ENCODE assay signal across 7 cellular contexts in the genomic region with DNA sequence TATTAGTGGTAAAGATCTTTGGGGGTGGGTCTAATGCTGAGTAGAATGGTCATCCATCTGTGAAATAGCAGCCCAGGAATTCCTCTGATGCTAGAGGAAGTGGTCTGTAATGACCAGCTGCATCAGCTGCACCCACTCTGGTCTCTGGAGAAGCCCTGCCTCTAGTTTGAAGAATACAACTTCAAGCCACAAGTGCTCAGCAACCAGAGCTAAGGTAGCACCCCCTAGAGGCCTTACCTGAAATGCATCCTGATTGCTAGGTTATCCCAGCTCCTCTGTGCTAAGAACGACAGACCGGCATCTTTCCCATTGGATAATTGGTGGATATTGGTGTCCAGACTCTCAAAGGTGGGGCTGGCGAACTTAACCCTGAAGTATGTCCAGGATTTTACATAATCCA. TPM values are rescaled to one million over a fixed set of nuclear protein-coding genes. Genes with fewer than 3 reads are reported as not detected.
DNase-seq lines count a peak whose midpoint lies in the region; ATAC-seq and TF ChIP-seq lines count a peak whose summit lies in the region.

No MANE protein-coding gene starts in this region.

- H3K4me1 ChIP-seq in CD8-positive, alpha-beta T cell (ENCODE audit: insufficient read depth, low read length) = no peaks in the 10 kb centered on the region

- no peak overlapping the region for H3K4me3 ChIP-seq in astrocyte of the cerebellum (ENCODE audit: low read depth, low read length)
- no peak overlapping the region for H3K4me3 ChIP-seq in CD8-positive, alpha-beta T cell (ENCODE audit: low read depth, low read length)

- ATAC-seq in CD8-positive, alpha-beta T cell = no peak
- ATAC-seq in HG02623 (IDR thresholded peaks at IDR 0.05; ENCODE audit: unreplicated experiment) = no peak

- peaks cover 13% of the 10 kb centered on the region for H3K27me3 Mint-ChIP-seq in CD8-positive, alpha-beta T cell (ENCODE audit: low read depth)

- in situ Hi-C loops in astrocyte of the cerebellum (cut with HindIII; ENCODE audit: low sequenced_read_pairs) = no loop called here

- intact Hi-C loops in CD8-positive, alpha-beta T cell (cut with DNase I, micrococcal nuclease) = no loop called here

- no peaks in the 10 kb centered on the region for H3K4me1 Mint-ChIP-seq in CD8-positive, alpha-beta T cell (ENCODE audit: low read depth)

- POLR2A ChIA-PET in CD8-positive, alpha-beta T cell (lab: Charles Lee) = no interaction called here

- no peak overlapping the region for H3K27ac ChIP-seq in CD8-positive, alpha-beta T cell (ENCODE audit: low read depth, low read length)

- H3K36me3 Mint-ChIP-seq in CD8-positive, alpha-beta T cell = no peaks in the 10 kb centered on the region

- H3K4me3 Mint-ChIP-seq in CD8-positive, alpha-beta T cell = no peak overlapping the region

- no peaks in the 10 kb centered on the region for H3K9me3 ChIP-seq in CD8-positive, alpha-beta T cell (ENCODE audit: low read length)

- H3K9me3 Mint-ChIP-seq in CD8-positive, alpha-beta T cell = peaks cover 3% of the 10 kb centered on the region

- CTCF ChIA-PET in CD8-positive, alpha-beta T cell (lab: Charles Lee) = interaction anchor here (0.6 kb wide), 1 partner anchor 19 kb away, joined by 3 read pairs; no protein-coding TSS in a partner anchor

- peak; percentile 9 for DNase-seq in EL
- peak; percentile 20 for DNase-seq in HuH-7 (ENCODE audit: low spot score)
- DNase-seq in astrocyte of the cerebellum (ENCODE audit: low read depth) = no peak
- DNase-seq in myocyte (ENCODE audit: low read depth) = peak; percentile 5
- DNase-seq in CD8-positive, alpha-beta T cell = no peak
- DNase-seq in foreskin melanocyte = no peak

- peak; percentile 12 for TF ChIP-seq CTCF in astrocyte of the cerebellum (IDR thresholded peaks at IDR 0.05; ENCODE audit: low read depth, low read length, missing control alignments)
- no peak for TF ChIP-seq CTCF in CD8-positive, alpha-beta T cell (IDR thresholded peaks at IDR 0.05)

- no peaks in the 10 kb centered on the region for H3K36me3 ChIP-seq in CD8-positive, alpha-beta T cell (ENCODE audit: insufficient read depth, low read length)

- no peak overlapping the region for H3K27ac Mint-ChIP-seq in CD8-positive, alpha-beta T cell

- no peaks in the 10 kb centered on the region for H3K27me3 ChIP-seq in CD8-positive, alpha-beta T cell (ENCODE audit: insufficient read depth, low read length)

RNA-seq across cellular contexts. Expression of gene DNAH8, which starts 58.2 kb away (rescaled TPM):
- 0.05 TPM in 2 replicates for total RNA-seq in myocyte
- not detected for polyA plus RNA-seq in myocyte (2012)
- total RNA-seq in CD8-positive, alpha-beta T cell = not detected

Comparison
In these comparisons a context has a peak if more than half of its experiments do, and no peak if none do; other contexts are left out.
1. DNase-seq: peak in EL (single experiment), HuH-7 (single experiment) and myocyte (single experiment); none in astrocyte of the cerebellum (single experiment), CD8-positive, alpha-beta T cell (0 of 7) and foreskin melanocyte (single experiment).